In the genomic region with DNA sequence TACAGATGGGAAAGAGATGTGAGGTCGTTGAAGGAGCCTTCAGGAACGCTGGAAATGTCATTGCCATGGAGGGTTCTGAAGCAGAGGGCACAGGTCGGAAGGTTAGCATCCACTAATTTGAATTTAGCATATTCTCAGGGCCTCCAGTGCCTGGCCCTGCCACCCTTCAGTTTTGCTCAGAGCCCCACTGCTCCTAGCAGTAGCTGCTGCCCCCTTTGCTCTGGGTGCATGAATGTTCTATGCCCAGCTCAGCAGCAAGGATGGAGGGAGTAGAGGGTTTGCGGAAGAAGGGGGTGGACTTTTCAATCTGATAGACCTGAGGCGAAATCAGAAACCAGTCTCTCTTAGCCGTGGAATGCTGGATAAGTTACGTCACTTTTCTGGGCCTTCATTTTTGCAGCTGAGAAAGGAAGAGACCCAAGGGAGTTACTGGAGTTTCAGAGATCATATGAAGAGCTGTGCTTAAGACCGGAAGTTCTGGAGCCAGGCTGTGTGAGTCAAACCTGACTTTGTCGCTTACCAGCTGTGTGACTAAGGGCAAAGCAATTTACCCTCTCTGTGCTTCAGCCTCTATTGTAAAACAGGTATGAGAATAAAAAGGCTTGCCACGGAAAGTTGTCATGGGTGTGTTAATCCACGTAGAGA, we compare ENCODE assay signal across 9 cellular contexts.
DNase-seq lines count a peak whose midpoint lies in the region; ATAC-seq and TF ChIP-seq lines count a peak whose summit lies in the region.
"Had no signal": no experiment of that assay in that cellular context is flagged by ENCODE, and none has a peak within 500 bp of the region (broad histone marks: within the 10 kb centered on the region; RNA-seq: fewer than 3 reads in every experiment).

No MANE protein-coding gene starts in this region.

- POLR2A ChIA-PET in activated CD4-positive, alpha-beta T cell treated with anti-CD3 and anti-CD28 coated beads, Interleukin-2, amount 10 ng/mL, durations not matched to agents 7 days and 5 days (lab: Charles Lee), result no interaction called here

- H3F3A ChIP-seq in GM23338 (replicated peaks; ENCODE audit: low read depth), result no peaks in the 10 kb centered on the region

- H4K20me1 ChIP-seq in GM23338 (replicated peaks; ENCODE audit: insufficient read depth), result no peaks in the 10 kb centered on the region

- peaks cover 11% of the 10 kb centered on the region; the same call in 1 of the 2 replicates for H3K4me1 ChIP-seq in GM23338 (ENCODE audit: insufficient read depth)
- peaks cover 41% of the 10 kb centered on the region for H3K4me1 ChIP-seq in SJSA1 (replicated peaks)
- peaks cover 21% of the 10 kb centered on the region for H3K4me1 ChIP-seq in skeletal muscle satellite cell (ENCODE audit: control insufficient read depth, insufficient read depth, low read length)
- H3K4me1 ChIP-seq in effector memory CD4-positive, alpha-beta T cell (ENCODE audit: control insufficient read depth, insufficient read depth, low read length, poor library complexity, severe bottlenecking), result no peaks in the 10 kb centered on the region

- TF ChIP-seq CTCF in GM23338 (conservative IDR thresholded peaks at IDR 0.05; ENCODE audit: low read depth in 2 of 2) (no peak), fibroblast of villous mesenchyme (IDR thresholded peaks at IDR 0.05; ENCODE audit: insufficient read depth, low read depth, low read length) (no peak)

- H3K9ac ChIP-seq in skeletal muscle satellite cell (ENCODE audit: low read depth, low read length), result peak overlapping the region; percentile 39

- H3K27me3 Mint-ChIP-seq in GM23338 (ENCODE audit: insufficient read depth, low read depth, poor library complexity), result peaks cover 3% of the 10 kb centered on the region
- H3K27me3 Mint-ChIP-seq in activated CD4-positive, alpha-beta T cell treated with anti-CD3 and anti-CD28 coated beads, Interleukin-2, amount 10 ng/mL, durations not matched to agents 7 days and 5 days, result no peaks in the 10 kb centered on the region

- peak; percentile 31 for DNase-seq in GM23338 (ENCODE audit: low spot score)
- peak; percentile 96 to 97 for DNase-seq in SJSA1 (ENCODE audit: low read depth in 1 of 2, low spot score in 2 of 2)
- peak; percentile 88 for DNase-seq in fibroblast of villous mesenchyme (ENCODE audit: low read depth)
- DNase-seq in NCI-H2171 treated with DMSO at 0.1 percent for 48 hours (lab: John Stamatoyannopoulos, UW), result no peak
- no peak for DNase-seq in CD1c-positive myeloid dendritic cell (ENCODE audit: extremely low spot score)
- no peak for DNase-seq in activated CD4-positive, alpha-beta T cell treated with anti-CD3 and anti-CD28 coated beads, Interleukin-2, amount 10 ng/mL, durations not matched to agents 7 days and 5 days
- DNase-seq in effector memory CD4-positive, alpha-beta T cell, result no peak
- DNase-seq: activated T-cell treated with anti-CD3 and anti-CD28 coated beads, Interleukin-2, amount 50 U/mL, for 1 hour had no signal

- H3K27ac Mint-ChIP-seq in GM23338, result no peak overlapping the region
- no peak overlapping the region for H3K27ac Mint-ChIP-seq in activated CD4-positive, alpha-beta T cell treated with anti-CD3 and anti-CD28 coated beads, Interleukin-2, amount 10 ng/mL, durations not matched to agents 7 days and 5 days

- H3K36me3 Mint-ChIP-seq in GM23338 (ENCODE audit: low read depth), result no peaks in the 10 kb centered on the region
- no peaks in the 10 kb centered on the region for H3K36me3 Mint-ChIP-seq in activated CD4-positive, alpha-beta T cell treated with anti-CD3 and anti-CD28 coated beads, Interleukin-2, amount 10 ng/mL, durations not matched to agents 7 days and 5 days (ENCODE audit: low read depth)

- no peak overlapping the region for H3K4me3 ChIP-seq in GM23338
- no peak overlapping the region for H3K4me3 ChIP-seq in SJSA1
- no peak overlapping the region for H3K4me3 ChIP-seq in fibroblast of villous mesenchyme (ENCODE audit: low read depth, low read length)
- H3K4me3 ChIP-seq in skeletal muscle satellite cell (ENCODE audit: low read length), result no peak overlapping the region
- H3K4me3 ChIP-seq in effector memory CD4-positive, alpha-beta T cell (ENCODE audit: insufficient read depth, low read depth, low read length, poor library complexity, severe bottlenecking), result no peak overlapping the region

- H3K27ac ChIP-seq in GM23338 (ENCODE audit: low read depth), result no peak overlapping the region
- peak overlapping the region; percentile 85 for H3K27ac ChIP-seq in SJSA1
- H3K27ac ChIP-seq in effector memory CD4-positive, alpha-beta T cell (ENCODE audit: insufficient read depth, low read length, poor library complexity, severe bottlenecking), result no peak overlapping the region

- H3K9me2 ChIP-seq in GM23338 (ENCODE audit: insufficient read depth), result no peaks in the 10 kb centered on the region

- H3K36me3 ChIP-seq in GM23338 (ENCODE audit: insufficient read depth) (no peaks in the 10 kb centered on the region), SJSA1 (0 out of 2 replicates have a peak, but pooled peaks cover 7% of the 10 kb centered on the region), skeletal muscle satellite cell (ENCODE audit: insufficient read depth, low read length) (no peaks in the 10 kb centered on the region)
- no peaks in the 10 kb centered on the region for H3K36me3 ChIP-seq in effector memory CD4-positive, alpha-beta T cell (ENCODE audit: control insufficient read depth, insufficient read depth, low read length)

- H3K4me2 ChIP-seq in GM23338, result no peak overlapping the region
- peak overlapping the region; percentile 65 for H3K4me2 ChIP-seq in skeletal muscle satellite cell (ENCODE audit: low read length)

- CTCF ChIA-PET in activated CD4-positive, alpha-beta T cell treated with anti-CD3 and anti-CD28 coated beads, Interleukin-2, amount 10 ng/mL, durations not matched to agents 7 days and 5 days (lab: Charles Lee), result no interaction called here

- no peak for ATAC-seq in GM23338

- H3K27me3 ChIP-seq in GM23338 (ENCODE audit: insufficient read depth) (no peaks in the 10 kb centered on the region), SJSA1 (replicated peaks) (no peaks in the 10 kb centered on the region), skeletal muscle satellite cell (ENCODE audit: control insufficient read depth, insufficient read depth, low read length) (no peaks in the 10 kb centered on the region)
- H3K27me3 ChIP-seq in effector memory CD4-positive, alpha-beta T cell (replicated peaks; ENCODE audit: control insufficient read depth, insufficient read depth, low read length, poor library complexity, severe bottlenecking), result no peaks in the 10 kb centered on the region

- no peaks in the 10 kb centered on the region for H3K79me2 ChIP-seq in GM23338 (replicated peaks; ENCODE audit: insufficient read depth)

- peaks cover 23% of the 10 kb centered on the region for H3K4me1 Mint-ChIP-seq in GM23338
- H3K4me1 Mint-ChIP-seq in activated CD4-positive, alpha-beta T cell treated with anti-CD3 and anti-CD28 coated beads, Interleukin-2, amount 10 ng/mL, durations not matched to agents 7 days and 5 days, result no peaks in the 10 kb centered on the region

- peak overlapping the region; percentile 3; the same call in 1 of the 2 replicates for H2AFZ ChIP-seq in GM23338

- H3K9me3 ChIP-seq in SJSA1 (replicated peaks) (no peaks in the 10 kb centered on the region), skeletal muscle satellite cell (replicated peaks; ENCODE audit: low read length) (no peaks in the 10 kb centered on the region)
- H3K9me3 ChIP-seq in effector memory CD4-positive, alpha-beta T cell (ENCODE audit: control insufficient read depth, low read length), result no peaks in the 10 kb centered on the region

- no peaks in the 10 kb centered on the region for H3K9me3 Mint-ChIP-seq in GM23338
- no peaks in the 10 kb centered on the region for H3K9me3 Mint-ChIP-seq in activated CD4-positive, alpha-beta T cell treated with anti-CD3 and anti-CD28 coated beads, Interleukin-2, amount 10 ng/mL, durations not matched to agents 7 days and 5 days

- H3K4me3 Mint-ChIP-seq in GM23338, result no peak overlapping the region
- no peak overlapping the region for H3K4me3 Mint-ChIP-seq in activated CD4-positive, alpha-beta T cell treated with anti-CD3 and anti-CD28 coated beads, Interleukin-2, amount 10 ng/mL, durations not matched to agents 7 days and 5 days

TF ChIP-seq in GM23338, 12 proteins besides CTCF, POLR2A, EP300 and RAD21:
- TF ChIP-seq, protein P1, sequence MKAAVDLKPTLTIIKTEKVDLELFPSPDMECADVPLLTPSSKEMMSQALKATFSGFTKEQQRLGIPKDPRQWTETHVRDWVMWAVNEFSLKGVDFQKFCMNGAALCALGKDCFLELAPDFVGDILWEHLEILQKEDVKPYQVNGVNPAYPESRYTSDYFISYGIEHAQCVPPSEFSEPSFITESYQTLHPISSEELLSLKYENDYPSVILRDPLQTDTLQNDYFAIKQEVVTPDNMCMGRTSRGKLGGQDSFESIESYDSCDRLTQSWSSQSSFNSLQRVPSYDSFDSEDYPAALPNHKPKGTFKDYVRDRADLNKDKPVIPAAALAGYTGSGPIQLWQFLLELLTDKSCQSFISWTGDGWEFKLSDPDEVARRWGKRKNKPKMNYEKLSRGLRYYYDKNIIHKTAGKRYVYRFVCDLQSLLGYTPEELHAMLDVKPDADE (IDR thresholded peaks at IDR 0.05), result no peak

Comparison
In these comparisons a context has a peak if more than half of its experiments do, and no peak if none do; other contexts are left out.
1. DNase-seq: peak in GM23338 (single experiment), SJSA1 (2 of 2) and fibroblast of villous mesenchyme (single experiment); none in NCI-H2171 treated with DMSO at 0.1 percent for 48 hours (single experiment), CD1c-positive myeloid dendritic cell (single experiment), activated CD4-positive, alpha-beta T cell treated with anti-CD3 and anti-CD28 coated beads, Interleukin-2, amount 10 ng/mL, durations not matched to agents 7 days and 5 days (single experiment) and effector memory CD4-positive, alpha-beta T cell (0 of 3).